ENCODE assay signal across 1 cellular context in the genomic region with DNA sequence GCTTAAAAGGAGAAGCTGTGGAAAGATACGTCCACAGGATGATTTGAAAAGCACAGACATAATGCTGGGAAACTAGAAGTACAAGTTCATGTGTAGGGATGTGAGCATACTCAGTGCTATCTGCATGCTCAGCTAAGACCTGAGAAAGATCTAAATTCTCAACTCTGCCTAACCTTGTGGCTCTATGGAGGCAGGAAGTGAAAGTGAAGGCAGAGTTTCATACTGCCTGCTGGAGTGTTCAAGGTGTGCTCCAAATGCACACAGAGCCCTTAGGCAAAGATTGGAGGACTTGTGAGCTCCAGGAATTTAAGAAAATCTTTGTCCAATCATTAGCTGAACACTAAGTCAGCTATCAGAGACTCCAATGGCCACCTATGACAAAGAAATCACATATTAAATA.
TF ChIP-seq lines count a peak whose summit lies in the region.

No MANE protein-coding gene starts in this region.

TF ChIP-seq in GM23338, 12 proteins besides CTCF, POLR2A, EP300 and RAD21 (continued from another document):
- TF ChIP-seq, protein P1, sequence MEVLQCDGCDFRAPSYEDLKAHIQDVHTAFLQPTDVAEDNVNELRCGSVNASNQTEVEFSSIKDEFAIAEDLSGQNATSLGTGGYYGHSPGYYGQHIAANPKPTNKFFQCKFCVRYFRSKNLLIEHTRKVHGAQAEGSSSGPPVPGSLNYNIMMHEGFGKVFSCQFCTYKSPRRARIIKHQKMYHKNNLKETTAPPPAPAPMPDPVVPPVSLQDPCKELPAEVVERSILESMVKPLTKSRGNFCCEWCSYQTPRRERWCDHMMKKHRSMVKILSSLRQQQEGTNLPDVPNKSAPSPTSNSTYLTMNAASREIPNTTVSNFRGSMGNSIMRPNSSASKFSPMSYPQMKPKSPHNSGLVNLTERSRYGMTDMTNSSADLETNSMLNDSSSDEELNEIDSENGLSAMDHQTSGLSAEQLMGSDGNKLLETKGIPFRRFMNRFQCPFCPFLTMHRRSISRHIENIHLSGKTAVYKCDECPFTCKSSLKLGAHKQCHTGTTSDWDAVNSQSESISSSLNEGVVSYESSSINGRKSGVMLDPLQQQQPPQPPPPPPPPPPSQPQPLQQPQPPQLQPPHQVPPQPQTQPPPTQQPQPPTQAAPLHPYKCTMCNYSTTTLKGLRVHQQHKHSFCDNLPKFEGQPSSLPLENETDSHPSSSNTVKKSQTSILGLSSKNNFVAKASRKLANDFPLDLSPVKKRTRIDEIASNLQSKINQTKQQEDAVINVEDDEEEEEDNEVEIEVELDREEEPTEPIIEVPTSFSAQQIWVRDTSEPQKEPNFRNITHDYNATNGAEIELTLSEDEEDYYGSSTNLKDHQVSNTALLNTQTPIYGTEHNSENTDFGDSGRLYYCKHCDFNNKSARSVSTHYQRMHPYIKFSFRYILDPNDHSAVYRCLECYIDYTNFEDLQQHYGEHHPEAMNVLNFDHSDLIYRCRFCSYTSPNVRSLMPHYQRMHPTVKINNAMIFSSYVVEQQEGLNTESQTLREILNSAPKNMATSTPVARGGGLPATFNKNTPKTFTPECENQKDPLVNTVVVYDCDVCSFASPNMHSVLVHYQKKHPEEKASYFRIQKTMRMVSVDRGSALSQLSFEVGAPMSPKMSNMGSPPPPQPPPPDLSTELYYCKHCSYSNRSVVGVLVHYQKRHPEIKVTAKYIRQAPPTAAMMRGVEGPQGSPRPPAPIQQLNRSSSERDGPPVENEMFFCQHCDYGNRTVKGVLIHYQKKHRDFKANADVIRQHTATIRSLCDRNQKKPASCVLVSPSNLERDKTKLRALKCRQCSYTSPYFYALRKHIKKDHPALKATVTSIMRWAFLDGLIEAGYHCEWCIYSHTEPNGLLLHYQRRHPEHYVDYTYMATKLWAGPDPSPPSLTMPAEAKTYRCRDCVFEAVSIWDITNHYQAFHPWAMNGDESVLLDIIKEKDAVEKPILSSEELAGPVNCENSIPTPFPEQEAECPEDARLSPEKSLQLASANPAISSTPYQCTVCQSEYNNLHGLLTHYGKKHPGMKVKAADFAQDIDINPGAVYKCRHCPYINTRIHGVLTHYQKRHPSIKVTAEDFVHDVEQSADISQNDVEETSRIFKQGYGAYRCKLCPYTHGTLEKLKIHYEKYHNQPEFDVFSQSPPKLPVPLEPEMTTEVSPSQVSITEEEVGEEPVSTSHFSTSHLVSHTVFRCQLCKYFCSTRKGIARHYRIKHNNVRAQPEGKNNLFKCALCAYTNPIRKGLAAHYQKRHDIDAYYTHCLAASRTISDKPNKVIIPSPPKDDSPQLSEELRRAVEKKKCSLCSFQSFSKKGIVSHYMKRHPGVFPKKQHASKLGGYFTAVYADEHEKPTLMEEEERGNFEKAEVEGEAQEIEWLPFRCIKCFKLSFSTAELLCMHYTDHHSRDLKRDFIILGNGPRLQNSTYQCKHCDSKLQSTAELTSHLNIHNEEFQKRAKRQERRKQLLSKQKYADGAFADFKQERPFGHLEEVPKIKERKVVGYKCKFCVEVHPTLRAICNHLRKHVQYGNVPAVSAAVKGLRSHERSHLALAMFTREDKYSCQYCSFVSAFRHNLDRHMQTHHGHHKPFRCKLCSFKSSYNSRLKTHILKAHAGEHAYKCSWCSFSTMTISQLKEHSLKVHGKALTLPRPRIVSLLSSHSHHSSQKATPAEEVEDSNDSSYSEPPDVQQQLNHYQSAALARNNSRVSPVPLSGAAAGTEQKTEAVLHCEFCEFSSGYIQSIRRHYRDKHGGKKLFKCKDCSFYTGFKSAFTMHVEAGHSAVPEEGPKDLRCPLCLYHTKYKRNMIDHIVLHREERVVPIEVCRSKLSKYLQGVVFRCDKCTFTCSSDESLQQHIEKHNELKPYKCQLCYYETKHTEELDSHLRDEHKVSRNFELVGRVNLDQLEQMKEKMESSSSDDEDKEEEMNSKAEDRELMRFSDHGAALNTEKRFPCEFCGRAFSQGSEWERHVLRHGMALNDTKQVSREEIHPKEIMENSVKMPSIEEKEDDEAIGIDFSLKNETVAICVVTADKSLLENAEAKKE (CRISPR knock-in tag; IDR thresholded peaks at IDR 0.05) = no peak
- TF ChIP-seq ZNF331 (CRISPR knock-in tag; IDR thresholded peaks at IDR 0.05; ENCODE audit: low read depth) (no peak), EZH2phosphoT487 (IDR thresholded peaks at IDR 0.05; ENCODE audit: unreplicated experiment) (no peak), EZH2 (IDR thresholded peaks at IDR 0.05; ENCODE audit: low read depth, unreplicated experiment) (no peak)
TF ChIP-seq in GM23338: peak in this region for 0.
